ENCODE assay signal across 11 cellular contexts in the genomic region with DNA sequence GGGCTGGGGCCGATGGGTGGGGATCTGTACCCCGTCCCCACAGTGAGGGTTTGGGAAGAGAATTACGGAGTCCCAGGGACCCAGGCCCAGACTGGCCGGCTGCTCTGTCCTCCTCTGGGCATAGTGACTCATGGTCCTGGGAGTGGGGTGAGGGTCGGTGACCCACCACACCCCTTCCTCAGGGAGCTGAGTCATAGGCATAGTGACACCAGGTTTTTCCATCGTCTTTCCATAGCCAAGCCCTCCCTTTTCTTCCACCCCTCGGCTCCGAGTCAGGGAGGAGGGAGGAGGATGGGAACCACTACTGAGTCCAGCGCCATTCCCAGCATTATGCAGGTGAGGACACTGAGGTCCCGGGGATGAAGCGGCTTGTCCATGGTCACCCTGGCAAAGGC. TPM values are rescaled to one million over a fixed set of nuclear protein-coding genes. Genes with fewer than 3 reads are reported as not detected.
A peak's percentile ranks its signal among the peaks of the same experiment; 100 is the strongest.
DNase-seq lines count a peak whose midpoint lies in the region; ATAC-seq, FAIRE-seq and TF ChIP-seq lines count a peak whose summit lies in the region.
"Had no signal": no experiment of that assay in that cellular context is flagged by ENCODE, and none has a peak within 500 bp of the region (broad histone marks: within the 10 kb centered on the region; RNA-seq: fewer than 3 reads in every experiment).

No MANE protein-coding gene starts in this region.

- DNase-seq in H54 (ENCODE audit: insufficient read length, low spot score), result peak; percentile 32
- peak; percentile 65 to 66 for DNase-seq in cardiac fibroblast (ENCODE audit: low read depth in 2 of 2)
- peak; percentile 84 for DNase-seq in islet precursor cell
- no peak for DNase-seq in stomach
- no peak for DNase-seq in cerebellar nuclear complex (lab: John Stamatoyannopoulos, UW)
- DNase-seq in globus pallidus (ENCODE audit: low spot score), result no peak
- no peak for DNase-seq in superior temporal gyrus (ENCODE audit: extremely low spot score)
- DNase-seq: NCI-H526 treated with DMSO at 0.1 percent for 48 hours, occipital lobe had no signal

- H3K9me3 ChIP-seq in stomach, result no peaks in the 10 kb centered on the region

- H3K36me3 ChIP-seq in stomach, result no peaks in the 10 kb centered on the region

- 53 to 76% (median 68%) methylated on average over 8 to 11 of the region's 11 CpGs for WGBS in stomach, 5 donors

- intact Hi-C loops in stomach (cut with DNase I; ENCODE audit: low total_unique reads), result no loop called here

- TF ChIP-seq EP300 in stomach (IDR thresholded peaks at IDR 0.05), result no peak

- no peak for TF ChIP-seq POLR2A in H54 (IDR thresholded peaks at IDR 0.05; ENCODE audit: low read depth, low read length)
- no peak for TF ChIP-seq POLR2A in stomach (IDR thresholded peaks at IDR 0.05)

- H3K27ac ChIP-seq in stomach, result peak overlapping the region in 4 of 5 donors; percentile 67 to 84 (median 79)

- no peak for ATAC-seq in GM19395 (IDR thresholded peaks at IDR 0.05; ENCODE audit: unreplicated experiment)

- no peak for FAIRE-seq in H54 (lab: Jason Lieb, UNC)

- no peaks in the 10 kb centered on the region for H3K27me3 ChIP-seq in stomach

- no peak overlapping the region for H3K4me3 ChIP-seq in cardiac fibroblast (replicated peaks in 1 of 2; ENCODE audit: low read depth in 2 of 2, low read length in 2 of 2)
- H3K4me3 ChIP-seq in stomach, result no peak overlapping the region

- peaks cover 8 to 30% (median 19%) of the 10 kb centered on the region in 4 donors for H3K4me1 ChIP-seq in stomach

- TF ChIP-seq CTCF in cardiac fibroblast (IDR thresholded peaks at IDR 0.05; ENCODE audit: low read depth, low read length), result no peak
- TF ChIP-seq CTCF in stomach (IDR thresholded peaks at IDR 0.05), result no peak

RNA-seq across cellular contexts. Expression of gene CYP21A2, which starts 8.9 kb away (rescaled TPM):
- total RNA-seq in stomach, result not detected
- polyA plus RNA-seq in stomach, result 10 to 100 TPM in 1 of 3 donors, 1 to 10 TPM in 2; 1.3 to 23.8 (median 1.4) TPM
- total RNA-seq: glomerular endothelial cell, occipital lobe had no signal

RNA-seq across cellular contexts. Expression of gene C4B, which starts 32.5 kb away (rescaled TPM):
- 100 to 1,000 TPM in 1 of 5 donors, 10 to 100 TPM in 4; 14.9 to 108 (median 32.7) TPM for total RNA-seq in stomach
- 100 to 1,000 TPM in 1 of 3 donors, 10 to 100 TPM in 2; 42.8 to 107 (median 54.9) TPM for polyA plus RNA-seq in stomach

Comparison
In these comparisons a context has a peak if more than half of its experiments do, and no peak if none do; other contexts are left out.
1. DNase-seq: peak in H54 (single experiment), cardiac fibroblast (2 of 2) and islet precursor cell (single experiment); none in stomach (single experiment), cerebellar nuclear complex (0 of 2), globus pallidus (single experiment) and superior temporal gyrus (single experiment).